ENCODE assay signal across 1 cellular context in the genomic region with DNA sequence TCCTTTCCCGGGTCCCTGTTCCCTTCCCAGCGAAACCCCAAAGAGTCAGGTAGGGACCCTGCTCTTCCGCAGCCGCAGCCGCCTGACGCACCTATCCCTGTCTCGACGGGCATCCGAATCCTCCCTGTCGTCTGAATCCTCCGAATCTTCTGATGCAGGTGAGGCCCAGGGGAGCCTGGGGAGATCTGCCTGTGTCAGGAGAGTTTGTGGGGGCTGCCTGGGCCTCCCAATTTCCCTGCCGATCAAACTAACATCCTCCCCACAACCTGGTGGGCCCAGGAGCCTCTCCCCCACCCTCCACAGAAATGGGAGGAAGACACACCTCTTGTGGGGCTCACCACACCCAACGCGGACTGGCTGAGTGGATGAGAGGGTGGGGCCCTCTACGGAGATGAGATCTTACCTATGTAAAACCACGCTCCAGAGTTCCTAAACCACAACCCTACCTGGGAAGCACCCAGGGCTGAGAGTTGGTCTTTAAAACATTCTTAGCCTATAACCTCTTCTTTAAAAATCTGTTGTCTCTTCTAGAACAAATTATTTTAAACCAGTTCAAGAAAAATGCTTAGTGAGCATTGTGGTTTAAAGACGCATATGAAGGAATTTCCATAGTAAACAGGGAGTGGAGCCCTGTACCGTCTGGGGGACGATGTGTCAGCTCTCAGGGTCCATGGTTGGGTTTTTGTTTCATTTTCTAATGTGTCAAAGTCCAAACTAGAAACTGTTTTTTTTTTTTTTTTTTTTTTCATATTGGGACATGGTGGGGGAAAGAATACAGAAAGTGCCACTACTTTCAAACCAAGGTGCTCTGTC.
TF ChIP-seq lines count a peak whose summit lies in the region.

No MANE protein-coding gene starts in this region.

TF ChIP-seq in HepG2, 621 proteins besides CTCF, POLR2A, EP300 and RAD21 (continued from another document and continues in another):
- TF ChIP-seq ZNF17 (CRISPR knock-in tag; IDR thresholded peaks at IDR 0.05) (no peak), ZNF788 (CRISPR knock-in tag; IDR thresholded peaks at IDR 0.05; ENCODE audit: borderline replicate concordance) (peak; percentile 50; the same call in 1 of the 2 replicates), HDAC1 (CRISPR knock-in tag; IDR thresholded peaks at IDR 0.05) (no peak; the same call in 1 of the 2 replicates), ZNF773 (CRISPR knock-in tag; IDR thresholded peaks at IDR 0.05; ENCODE audit: borderline replicate concordance) (no peak), CBX1 (IDR thresholded peaks at IDR 0.05; ENCODE audit: low read depth) (no peak), ZNF451 (CRISPR knock-in tag; IDR thresholded peaks at IDR 0.05) (no peak), CENPX (CRISPR knock-in tag; IDR thresholded peaks at IDR 0.05) (no peak), ZNF616 (CRISPR knock-in tag; IDR thresholded peaks at IDR 0.05; ENCODE audit: low read depth) (no peak), FOSL2 (CRISPR knock-in tag; IDR thresholded peaks at IDR 0.05) (peak; percentile 47; the same call in 1 of the 2 replicates), ZNF367 (CRISPR knock-in tag; IDR thresholded peaks at IDR 0.05; ENCODE audit: borderline replicate concordance) (no peak), NCOA1 (CRISPR knock-in tag; IDR thresholded peaks at IDR 0.05) (0 out of 2 replicates have a peak, but pooled peaks have one; percentile 18), ZBTB38 (CRISPR knock-in tag; IDR thresholded peaks at IDR 0.05) (peak; percentile 90), ZNF543 (CRISPR knock-in tag; IDR thresholded peaks at IDR 0.05) (no peak), SETDB1 (CRISPR knock-in tag; IDR thresholded peaks at IDR 0.05; ENCODE audit: borderline replicate concordance) (no peak), TEAD3 (CRISPR knock-in tag; optimal IDR thresholded peaks at IDR 0.05; ENCODE audit: borderline replicate concordance) (peak; percentile 44), HOXD1 (CRISPR knock-in tag; IDR thresholded peaks at IDR 0.05) (no peak), THAP11 (CRISPR knock-in tag; IDR thresholded peaks at IDR 0.05) (0 out of 2 replicates have a peak, but pooled peaks have one; percentile 24), GATAD2A (CRISPR knock-in tag; IDR thresholded peaks at IDR 0.05) (peak; percentile 48; the same call in 1 of the 2 replicates), CC2D1A (CRISPR knock-in tag; IDR thresholded peaks at IDR 0.05) (0 out of 2 replicates have a peak, but pooled peaks have one; percentile 46), AGO1 (IDR thresholded peaks at IDR 0.05; ENCODE audit: low read depth, low read length, poor library complexity, severe bottlenecking) (no peak), POLR2AphosphoS5 (IDR thresholded peaks at IDR 0.05; ENCODE audit: low read depth, low read length) (0 out of 2 replicates have a peak, but pooled peaks have one; percentile 29), ZFP36 (IDR thresholded peaks at IDR 0.05; ENCODE audit: borderline replicate concordance, low read depth, low read length, partially characterized antibody) (no peak), HNF4G (IDR thresholded peaks at IDR 0.05; ENCODE audit: borderline replicate concordance, low read depth, low read length) (peak; percentile 73), HNF4G (CRISPR knock-in tag; IDR thresholded peaks at IDR 0.05; ENCODE audit: borderline replicate concordance, low read depth) (no peak; the same call in 1 of the 2 replicates)
- TF ChIP-seq, protein P1, sequence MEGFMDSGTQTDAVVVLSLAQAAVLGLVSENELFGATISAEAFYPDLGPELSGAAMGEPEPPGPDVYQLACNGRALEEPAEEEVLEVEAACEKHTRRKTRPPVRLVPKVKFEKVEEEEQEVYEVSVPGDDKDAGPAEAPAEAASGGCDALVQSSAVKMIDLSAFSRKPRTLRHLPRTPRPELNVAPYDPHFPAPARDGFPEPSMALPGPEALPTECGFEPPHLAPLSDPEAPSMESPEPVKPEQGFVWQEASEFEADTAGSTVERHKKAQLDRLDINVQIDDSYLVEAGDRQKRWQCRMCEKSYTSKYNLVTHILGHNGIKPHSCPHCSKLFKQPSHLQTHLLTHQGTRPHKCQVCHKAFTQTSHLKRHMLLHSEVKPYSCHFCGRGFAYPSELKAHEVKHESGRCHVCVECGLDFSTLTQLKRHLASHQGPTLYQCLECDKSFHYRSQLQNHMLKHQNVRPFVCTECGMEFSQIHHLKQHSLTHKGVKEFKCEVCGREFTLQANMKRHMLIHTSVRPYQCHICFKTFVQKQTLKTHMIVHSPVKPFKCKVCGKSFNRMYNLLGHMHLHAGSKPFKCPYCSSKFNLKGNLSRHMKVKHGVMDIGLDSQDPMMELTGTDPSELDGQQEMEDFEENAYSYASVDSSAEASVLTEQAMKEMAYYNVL (CRISPR knock-in tag; IDR thresholded peaks at IDR 0.05; ENCODE audit: borderline replicate concordance): peak; percentile 9; the same call in 1 of the 2 replicates
- TF ChIP-seq, protein P2, sequence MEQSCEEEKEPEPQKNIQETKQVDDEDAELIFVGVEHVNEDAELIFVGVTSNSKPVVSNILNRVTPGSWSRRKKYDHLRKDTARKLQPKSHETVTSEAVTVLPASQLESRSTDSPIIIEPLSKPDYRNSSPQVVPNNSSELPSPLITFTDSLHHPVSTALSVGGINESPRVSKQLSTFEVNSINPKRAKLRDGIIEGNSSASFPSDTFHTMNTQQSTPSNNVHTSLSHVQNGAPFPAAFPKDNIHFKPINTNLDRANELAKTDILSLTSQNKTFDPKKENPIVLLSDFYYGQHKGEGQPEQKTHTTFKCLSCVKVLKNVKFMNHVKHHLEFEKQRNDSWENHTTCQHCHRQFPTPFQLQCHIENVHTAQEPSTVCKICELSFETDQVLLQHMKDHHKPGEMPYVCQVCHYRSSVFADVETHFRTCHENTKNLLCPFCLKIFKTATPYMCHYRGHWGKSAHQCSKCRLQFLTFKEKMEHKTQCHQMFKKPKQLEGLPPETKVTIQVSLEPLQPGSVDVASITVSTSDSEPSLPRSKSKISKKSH (CRISPR knock-in tag; IDR thresholded peaks at IDR 0.05; ENCODE audit: borderline replicate concordance): peak; percentile 84; the same call in 1 of the 2 replicates
- TF ChIP-seq, protein P3, sequence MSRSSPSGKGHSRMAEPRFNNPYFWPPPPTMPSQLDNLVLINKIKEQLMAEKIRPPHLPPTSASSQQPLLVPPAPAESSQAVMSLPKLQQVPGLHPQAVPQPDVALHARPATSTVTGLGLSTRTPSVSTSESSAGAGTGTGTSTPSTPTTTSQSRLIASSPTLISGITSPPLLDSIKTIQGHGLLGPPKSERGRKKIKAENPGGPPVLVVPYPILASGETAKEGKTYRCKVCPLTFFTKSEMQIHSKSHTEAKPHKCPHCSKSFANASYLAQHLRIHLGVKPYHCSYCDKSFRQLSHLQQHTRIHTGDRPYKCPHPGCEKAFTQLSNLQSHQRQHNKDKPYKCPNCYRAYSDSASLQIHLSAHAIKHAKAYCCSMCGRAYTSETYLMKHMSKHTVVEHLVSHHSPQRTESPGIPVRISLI (CRISPR knock-in tag; IDR thresholded peaks at IDR 0.05; ENCODE audit: borderline replicate concordance): peak; percentile 96
- TF ChIP-seq, protein P4, sequence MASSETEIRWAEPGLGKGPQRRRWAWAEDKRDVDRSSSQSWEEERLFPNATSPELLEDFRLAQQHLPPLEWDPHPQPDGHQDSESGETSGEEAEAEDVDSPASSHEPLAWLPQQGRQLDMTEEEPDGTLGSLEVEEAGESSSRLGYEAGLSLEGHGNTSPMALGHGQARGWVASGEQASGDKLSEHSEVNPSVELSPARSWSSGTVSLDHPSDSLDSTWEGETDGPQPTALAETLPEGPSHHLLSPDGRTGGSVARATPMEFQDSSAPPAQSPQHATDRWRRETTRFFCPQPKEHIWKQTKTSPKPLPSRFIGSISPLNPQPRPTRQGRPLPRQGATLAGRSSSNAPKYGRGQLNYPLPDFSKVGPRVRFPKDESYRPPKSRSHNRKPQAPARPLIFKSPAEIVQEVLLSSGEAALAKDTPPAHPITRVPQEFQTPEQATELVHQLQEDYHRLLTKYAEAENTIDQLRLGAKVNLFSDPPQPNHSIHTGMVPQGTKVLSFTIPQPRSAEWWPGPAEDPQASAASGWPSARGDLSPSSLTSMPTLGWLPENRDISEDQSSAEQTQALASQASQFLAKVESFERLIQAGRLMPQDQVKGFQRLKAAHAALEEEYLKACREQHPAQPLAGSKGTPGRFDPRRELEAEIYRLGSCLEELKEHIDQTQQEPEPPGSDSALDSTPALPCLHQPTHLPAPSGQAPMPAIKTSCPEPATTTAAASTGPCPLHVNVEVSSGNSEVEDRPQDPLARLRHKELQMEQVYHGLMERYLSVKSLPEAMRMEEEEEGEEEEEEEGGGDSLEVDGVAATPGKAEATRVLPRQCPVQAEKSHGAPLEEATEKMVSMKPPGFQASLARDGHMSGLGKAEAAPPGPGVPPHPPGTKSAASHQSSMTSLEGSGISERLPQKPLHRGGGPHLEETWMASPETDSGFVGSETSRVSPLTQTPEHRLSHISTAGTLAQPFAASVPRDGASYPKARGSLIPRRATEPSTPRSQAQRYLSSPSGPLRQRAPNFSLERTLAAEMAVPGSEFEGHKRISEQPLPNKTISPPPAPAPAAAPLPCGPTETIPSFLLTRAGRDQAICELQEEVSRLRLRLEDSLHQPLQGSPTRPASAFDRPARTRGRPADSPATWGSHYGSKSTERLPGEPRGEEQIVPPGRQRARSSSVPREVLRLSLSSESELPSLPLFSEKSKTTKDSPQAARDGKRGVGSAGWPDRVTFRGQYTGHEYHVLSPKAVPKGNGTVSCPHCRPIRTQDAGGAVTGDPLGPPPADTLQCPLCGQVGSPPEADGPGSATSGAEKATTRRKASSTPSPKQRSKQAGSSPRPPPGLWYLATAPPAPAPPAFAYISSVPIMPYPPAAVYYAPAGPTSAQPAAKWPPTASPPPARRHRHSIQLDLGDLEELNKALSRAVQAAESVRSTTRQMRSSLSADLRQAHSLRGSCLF (CRISPR knock-in tag; IDR thresholded peaks at IDR 0.05; ENCODE audit: borderline replicate concordance): no peak
- TF ChIP-seq, protein P5, sequence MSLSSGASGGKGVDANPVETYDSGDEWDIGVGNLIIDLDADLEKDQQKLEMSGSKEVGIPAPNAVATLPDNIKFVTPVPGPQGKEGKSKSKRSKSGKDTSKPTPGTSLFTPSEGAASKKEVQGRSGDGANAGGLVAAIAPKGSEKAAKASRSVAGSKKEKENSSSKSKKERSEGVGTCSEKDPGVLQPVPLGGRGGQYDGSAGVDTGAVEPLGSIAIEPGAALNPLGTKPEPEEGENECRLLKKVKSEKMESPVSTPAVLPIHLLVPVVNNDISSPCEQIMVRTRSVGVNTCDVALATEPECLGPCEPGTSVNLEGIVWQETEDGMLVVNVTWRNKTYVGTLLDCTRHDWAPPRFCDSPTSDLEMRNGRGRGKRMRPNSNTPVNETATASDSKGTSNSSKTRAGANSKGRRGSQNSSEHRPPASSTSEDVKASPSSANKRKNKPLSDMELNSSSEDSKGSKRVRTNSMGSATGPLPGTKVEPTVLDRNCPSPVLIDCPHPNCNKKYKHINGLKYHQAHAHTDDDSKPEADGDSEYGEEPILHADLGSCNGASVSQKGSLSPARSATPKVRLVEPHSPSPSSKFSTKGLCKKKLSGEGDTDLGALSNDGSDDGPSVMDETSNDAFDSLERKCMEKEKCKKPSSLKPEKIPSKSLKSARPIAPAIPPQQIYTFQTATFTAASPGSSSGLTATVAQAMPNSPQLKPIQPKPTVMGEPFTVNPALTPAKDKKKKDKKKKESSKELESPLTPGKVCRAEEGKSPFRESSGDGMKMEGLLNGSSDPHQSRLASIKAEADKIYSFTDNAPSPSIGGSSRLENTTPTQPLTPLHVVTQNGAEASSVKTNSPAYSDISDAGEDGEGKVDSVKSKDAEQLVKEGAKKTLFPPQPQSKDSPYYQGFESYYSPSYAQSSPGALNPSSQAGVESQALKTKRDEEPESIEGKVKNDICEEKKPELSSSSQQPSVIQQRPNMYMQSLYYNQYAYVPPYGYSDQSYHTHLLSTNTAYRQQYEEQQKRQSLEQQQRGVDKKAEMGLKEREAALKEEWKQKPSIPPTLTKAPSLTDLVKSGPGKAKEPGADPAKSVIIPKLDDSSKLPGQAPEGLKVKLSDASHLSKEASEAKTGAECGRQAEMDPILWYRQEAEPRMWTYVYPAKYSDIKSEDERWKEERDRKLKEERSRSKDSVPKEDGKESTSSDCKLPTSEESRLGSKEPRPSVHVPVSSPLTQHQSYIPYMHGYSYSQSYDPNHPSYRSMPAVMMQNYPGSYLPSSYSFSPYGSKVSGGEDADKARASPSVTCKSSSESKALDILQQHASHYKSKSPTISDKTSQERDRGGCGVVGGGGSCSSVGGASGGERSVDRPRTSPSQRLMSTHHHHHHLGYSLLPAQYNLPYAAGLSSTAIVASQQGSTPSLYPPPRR (CRISPR knock-in tag; IDR thresholded peaks at IDR 0.05; ENCODE audit: borderline replicate concordance): no peak
- TF ChIP-seq, protein P6, sequence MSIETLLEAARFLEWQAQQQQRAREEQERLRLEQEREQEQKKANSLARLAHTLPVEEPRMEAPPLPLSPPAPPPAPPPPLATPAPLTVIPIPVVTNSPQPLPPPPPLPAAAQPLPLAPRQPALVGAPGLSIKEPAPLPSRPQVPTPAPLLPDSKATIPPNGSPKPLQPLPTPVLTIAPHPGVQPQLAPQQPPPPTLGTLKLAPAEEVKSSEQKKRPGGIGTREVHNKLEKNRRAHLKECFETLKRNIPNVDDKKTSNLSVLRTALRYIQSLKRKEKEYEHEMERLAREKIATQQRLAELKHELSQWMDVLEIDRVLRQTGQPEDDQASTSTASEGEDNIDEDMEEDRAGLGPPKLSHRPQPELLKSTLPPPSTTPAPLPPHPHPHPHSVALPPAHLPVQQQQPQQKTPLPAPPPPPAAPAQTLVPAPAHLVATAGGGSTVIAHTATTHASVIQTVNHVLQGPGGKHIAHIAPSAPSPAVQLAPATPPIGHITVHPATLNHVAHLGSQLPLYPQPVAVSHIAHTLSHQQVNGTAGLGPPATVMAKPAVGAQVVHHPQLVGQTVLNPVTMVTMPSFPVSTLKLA (IDR thresholded peaks at IDR 0.05): 0 out of 2 replicates have a peak, but pooled peaks have one; percentile 26
- TF ChIP-seq, protein P7, sequence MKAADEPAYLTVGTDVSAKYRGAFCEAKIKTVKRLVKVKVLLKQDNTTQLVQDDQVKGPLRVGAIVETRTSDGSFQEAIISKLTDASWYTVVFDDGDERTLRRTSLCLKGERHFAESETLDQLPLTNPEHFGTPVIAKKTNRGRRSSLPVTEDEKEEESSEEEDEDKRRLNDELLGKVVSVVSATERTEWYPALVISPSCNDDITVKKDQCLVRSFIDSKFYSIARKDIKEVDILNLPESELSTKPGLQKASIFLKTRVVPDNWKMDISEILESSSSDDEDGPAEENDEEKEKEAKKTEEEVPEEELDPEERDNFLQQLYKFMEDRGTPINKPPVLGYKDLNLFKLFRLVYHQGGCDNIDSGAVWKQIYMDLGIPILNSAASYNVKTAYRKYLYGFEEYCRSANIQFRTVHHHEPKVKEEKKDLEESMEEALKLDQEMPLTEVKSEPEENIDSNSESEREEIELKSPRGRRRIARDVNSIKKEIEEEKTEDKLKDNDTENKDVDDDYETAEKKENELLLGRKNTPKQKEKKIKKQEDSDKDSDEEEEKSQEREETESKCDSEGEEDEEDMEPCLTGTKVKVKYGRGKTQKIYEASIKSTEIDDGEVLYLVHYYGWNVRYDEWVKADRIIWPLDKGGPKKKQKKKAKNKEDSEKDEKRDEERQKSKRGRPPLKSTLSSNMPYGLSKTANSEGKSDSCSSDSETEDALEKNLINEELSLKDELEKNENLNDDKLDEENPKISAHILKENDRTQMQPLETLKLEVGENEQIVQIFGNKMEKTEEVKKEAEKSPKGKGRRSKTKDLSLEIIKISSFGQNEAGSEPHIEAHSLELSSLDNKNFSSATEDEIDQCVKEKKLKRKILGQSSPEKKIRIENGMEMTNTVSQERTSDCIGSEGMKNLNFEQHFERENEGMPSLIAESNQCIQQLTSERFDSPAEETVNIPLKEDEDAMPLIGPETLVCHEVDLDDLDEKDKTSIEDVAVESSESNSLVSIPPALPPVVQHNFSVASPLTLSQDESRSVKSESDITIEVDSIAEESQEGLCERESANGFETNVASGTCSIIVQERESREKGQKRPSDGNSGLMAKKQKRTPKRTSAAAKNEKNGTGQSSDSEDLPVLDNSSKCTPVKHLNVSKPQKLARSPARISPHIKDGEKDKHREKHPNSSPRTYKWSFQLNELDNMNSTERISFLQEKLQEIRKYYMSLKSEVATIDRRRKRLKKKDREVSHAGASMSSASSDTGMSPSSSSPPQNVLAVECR (CRISPR knock-in tag; IDR thresholded peaks at IDR 0.05; ENCODE audit: borderline replicate concordance): peak; percentile 24; the same call in 1 of the 2 replicates
